Comparison of ENCODE assay signal across 18 cellular contexts in the genomic region with DNA sequence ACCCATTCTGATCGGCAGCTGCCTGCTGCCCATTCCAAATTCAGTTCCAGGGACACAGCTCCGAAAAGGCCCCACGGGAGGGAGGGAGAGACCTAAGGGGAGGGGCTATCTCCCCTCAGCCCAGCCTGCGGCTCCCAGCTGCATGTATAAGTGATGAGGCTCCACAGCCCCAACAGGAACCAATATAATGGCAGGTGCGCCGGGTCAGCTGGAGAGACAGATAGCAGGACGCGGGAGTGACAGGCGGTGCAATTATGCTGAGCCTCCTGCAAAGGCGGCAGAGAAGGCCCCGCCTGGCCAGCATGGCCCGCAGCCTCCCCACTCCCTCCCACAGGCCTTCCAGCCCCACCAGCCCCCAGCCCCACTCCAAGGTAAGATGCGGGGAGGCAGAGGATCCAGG. TPM values are rescaled to one million over a fixed set of nuclear protein-coding genes. Genes with fewer than 3 reads are reported as not detected.
DNase-seq lines count a peak whose midpoint lies in the region; ATAC-seq, FAIRE-seq and TF ChIP-seq lines count a peak whose summit lies in the region.
"Had no signal": no experiment of that assay in that cellular context is flagged by ENCODE, and none has a peak within 500 bp of the region (broad histone marks: within the 10 kb centered on the region; RNA-seq: fewer than 3 reads in every experiment).

No MANE protein-coding gene starts in this region.

- ATAC-seq in WTC11, result no peak
- ATAC-seq: A549, GM23338 had no signal

- peaks cover 21% of the 10 kb centered on the region for H3K27me3 Mint-ChIP-seq in glutamatergic neuron (ENCODE audit: unreplicated experiment)
- peaks cover 8% of the 10 kb centered on the region; the same call in 1 of the 2 replicates for H3K27me3 Mint-ChIP-seq in WTC11 (ENCODE audit: low read depth)

- intact Hi-C loops in kidney (cut with DNase I), result no loop called here

- H3K9ac ChIP-seq in kidney (ENCODE audit: low read length in 2 of 2), result no peak overlapping the region
- H3K9ac ChIP-seq: KMS-11 had no signal

- H3K4me1 Mint-ChIP-seq in glutamatergic neuron (ENCODE audit: low read depth, unreplicated experiment) (peaks cover 33% of the 10 kb centered on the region), WTC11 (peaks cover 34% of the 10 kb centered on the region)

- H3K27ac ChIP-seq in kidney (ENCODE audit: low read depth in 2 of 2, low read length in 2 of 2), result no peak overlapping the region
- H3K27ac ChIP-seq: KMS-11, SJCRH30 had no signal

- POLR2A ChIA-PET in WTC11 (lab: Charles Lee), result interaction anchor here (0.6 to 0.7 kb wide), 2 partner anchors 11 to 29 kb away, joined by 3 to 4 read pairs; no protein-coding TSS in a partner anchor

- H3K9me3 Mint-ChIP-seq in glutamatergic neuron (ENCODE audit: unreplicated experiment) (peaks cover 6% of the 10 kb centered on the region), WTC11 (no peaks in the 10 kb centered on the region)
- H3K9me3 Mint-ChIP-seq: GM23338 had no signal

- FAIRE-seq in kidney (lab: Jason Lieb, UNC), result no peak
- FAIRE-seq: A549, RCC 7860 had no signal

- no peaks in the 10 kb centered on the region for H3K4me1 ChIP-seq in kidney (ENCODE audit: control insufficient read depth in 1 of 2, insufficient read depth in 1 of 2, low read depth in 1 of 2, low read length in 2 of 2)

- H3K36me3 Mint-ChIP-seq in glutamatergic neuron (ENCODE audit: unreplicated experiment) (no peaks in the 10 kb centered on the region), WTC11 (no peaks in the 10 kb centered on the region)

- no peak overlapping the region for H3K27ac Mint-ChIP-seq in glutamatergic neuron (ENCODE audit: unreplicated experiment)
- H3K27ac Mint-ChIP-seq in WTC11, result no peak overlapping the region
- H3K27ac Mint-ChIP-seq: GM23338 had no signal

- TF ChIP-seq CTCF in glutamatergic neuron (IDR thresholded peaks at IDR 0.05; ENCODE audit: partially characterized antibody, unreplicated experiment) (no peak), WTC11 (IDR thresholded peaks at IDR 0.05) (no peak), kidney (IDR thresholded peaks at IDR 0.05; ENCODE audit: borderline replicate concordance, extremely low read depth, insufficient read depth) (no peak)

- no peak overlapping the region for H3K4me3 ChIP-seq in kidney (ENCODE audit: low read length in 2 of 2)
- H3K4me3 ChIP-seq: A549, GM23338, SJCRH30 had no signal

- H3K9me3 ChIP-seq in kidney (ENCODE audit: control insufficient read depth in 1 of 2, low read length in 2 of 2), result no peaks in the 10 kb centered on the region
- H3K9me3 ChIP-seq: A549, SJCRH30 had no signal

- H3K4me3 Mint-ChIP-seq in glutamatergic neuron (ENCODE audit: unreplicated experiment) (no peak overlapping the region), WTC11 (no peak overlapping the region)
- H3K4me3 Mint-ChIP-seq: GM23338 had no signal

- no peaks in the 10 kb centered on the region for H3K36me3 ChIP-seq in kidney (ENCODE audit: control insufficient read depth in 1 of 2, insufficient read depth in 2 of 2, low read length in 2 of 2)
- H3K36me3 ChIP-seq: SJCRH30 had no signal

- CTCF ChIA-PET in WTC11 (lab: Charles Lee), result interaction anchor here (0.9 to 2.9 kb wide), 5 partner anchors 11 to 56 kb away, joined by 3 to 18 read pairs (median 5); no protein-coding TSS in a partner anchor

- peak; percentile 38 to 74 for DNase-seq in NCI-H524 (lab: John Stamatoyannopoulos, UW)
- no peak for DNase-seq in NCI-H524 treated with DMSO at 0.1 percent for 48 hours (lab: John Stamatoyannopoulos, UW)
- DNase-seq in NCI-H146 (lab: John Stamatoyannopoulos, UW), result peak; percentile 91
- peak; percentile 73 for DNase-seq in NCI-H69 (lab: John Stamatoyannopoulos, UW)
- peak; percentile 50 for DNase-seq in glutamatergic neuron
- DNase-seq in AG08395 (ENCODE audit: low spot score), result no peak
- DNase-seq in WTC11 (ENCODE audit: low spot score), result no peak
- no peak for DNase-seq in kidney
- DNase-seq: Calu3, GF-D8, NCI-H1092 treated with DMSO at 0.1 percent for 48 hours, NCI-H446 treated with DMSO at 0.1 percent for 48 hours, SJCRH30, SW 1271 had no signal

TF ChIP-seq in WTC11, 78 proteins besides CTCF, POLR2A, EP300 and RAD21 (continues in another document):
- TF ChIP-seq ZNF671 (CRISPR knock-in tag; IDR thresholded peaks at IDR 0.05) (no peak), ZNF121 (CRISPR knock-in tag; IDR thresholded peaks at IDR 0.05) (no peak), GTF2I (CRISPR knock-in tag; conservative IDR thresholded peaks at IDR 0.05) (no peak), NFYB (CRISPR knock-in tag; conservative IDR thresholded peaks at IDR 0.05; ENCODE audit: low read depth) (no peak), FOXK1 (CRISPR knock-in tag; IDR thresholded peaks at IDR 0.05) (no peak), TEAD1 (CRISPR knock-in tag; IDR thresholded peaks at IDR 0.05) (no peak), NR2C2 (CRISPR knock-in tag; IDR thresholded peaks at IDR 0.05) (no peak), SP1 (CRISPR knock-in tag; conservative IDR thresholded peaks at IDR 0.05) (no peak), ZNF416 (CRISPR knock-in tag; IDR thresholded peaks at IDR 0.05) (no peak), ZNF396 (CRISPR knock-in tag; IDR thresholded peaks at IDR 0.05; ENCODE audit: borderline replicate concordance) (no peak)
- TF ChIP-seq, protein P1, sequence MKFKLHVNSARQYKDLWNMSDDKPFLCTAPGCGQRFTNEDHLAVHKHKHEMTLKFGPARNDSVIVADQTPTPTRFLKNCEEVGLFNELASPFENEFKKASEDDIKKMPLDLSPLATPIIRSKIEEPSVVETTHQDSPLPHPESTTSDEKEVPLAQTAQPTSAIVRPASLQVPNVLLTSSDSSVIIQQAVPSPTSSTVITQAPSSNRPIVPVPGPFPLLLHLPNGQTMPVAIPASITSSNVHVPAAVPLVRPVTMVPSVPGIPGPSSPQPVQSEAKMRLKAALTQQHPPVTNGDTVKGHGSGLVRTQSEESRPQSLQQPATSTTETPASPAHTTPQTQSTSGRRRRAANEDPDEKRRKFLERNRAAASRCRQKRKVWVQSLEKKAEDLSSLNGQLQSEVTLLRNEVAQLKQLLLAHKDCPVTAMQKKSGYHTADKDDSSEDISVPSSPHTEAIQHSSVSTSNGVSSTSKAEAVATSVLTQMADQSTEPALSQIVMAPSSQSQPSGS (CRISPR knock-in tag; IDR thresholded peaks at IDR 0.05; ENCODE audit: borderline replicate concordance, low read depth), result no peak
- TF ChIP-seq, protein P2, sequence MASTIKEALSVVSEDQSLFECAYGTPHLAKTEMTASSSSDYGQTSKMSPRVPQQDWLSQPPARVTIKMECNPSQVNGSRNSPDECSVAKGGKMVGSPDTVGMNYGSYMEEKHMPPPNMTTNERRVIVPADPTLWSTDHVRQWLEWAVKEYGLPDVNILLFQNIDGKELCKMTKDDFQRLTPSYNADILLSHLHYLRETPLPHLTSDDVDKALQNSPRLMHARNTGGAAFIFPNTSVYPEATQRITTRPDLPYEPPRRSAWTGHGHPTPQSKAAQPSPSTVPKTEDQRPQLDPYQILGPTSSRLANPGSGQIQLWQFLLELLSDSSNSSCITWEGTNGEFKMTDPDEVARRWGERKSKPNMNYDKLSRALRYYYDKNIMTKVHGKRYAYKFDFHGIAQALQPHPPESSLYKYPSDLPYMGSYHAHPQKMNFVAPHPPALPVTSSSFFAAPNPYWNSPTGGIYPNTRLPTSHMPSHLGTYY (CRISPR knock-in tag; IDR thresholded peaks at IDR 0.05), result no peak
- TF ChIP-seq, protein P3, sequence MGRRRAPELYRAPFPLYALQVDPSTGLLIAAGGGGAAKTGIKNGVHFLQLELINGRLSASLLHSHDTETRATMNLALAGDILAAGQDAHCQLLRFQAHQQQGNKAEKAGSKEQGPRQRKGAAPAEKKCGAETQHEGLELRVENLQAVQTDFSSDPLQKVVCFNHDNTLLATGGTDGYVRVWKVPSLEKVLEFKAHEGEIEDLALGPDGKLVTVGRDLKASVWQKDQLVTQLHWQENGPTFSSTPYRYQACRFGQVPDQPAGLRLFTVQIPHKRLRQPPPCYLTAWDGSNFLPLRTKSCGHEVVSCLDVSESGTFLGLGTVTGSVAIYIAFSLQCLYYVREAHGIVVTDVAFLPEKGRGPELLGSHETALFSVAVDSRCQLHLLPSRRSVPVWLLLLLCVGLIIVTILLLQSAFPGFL (CRISPR knock-in tag; IDR thresholded peaks at IDR 0.05; ENCODE audit: borderline replicate concordance), result no peak
- TF ChIP-seq, protein P4, sequence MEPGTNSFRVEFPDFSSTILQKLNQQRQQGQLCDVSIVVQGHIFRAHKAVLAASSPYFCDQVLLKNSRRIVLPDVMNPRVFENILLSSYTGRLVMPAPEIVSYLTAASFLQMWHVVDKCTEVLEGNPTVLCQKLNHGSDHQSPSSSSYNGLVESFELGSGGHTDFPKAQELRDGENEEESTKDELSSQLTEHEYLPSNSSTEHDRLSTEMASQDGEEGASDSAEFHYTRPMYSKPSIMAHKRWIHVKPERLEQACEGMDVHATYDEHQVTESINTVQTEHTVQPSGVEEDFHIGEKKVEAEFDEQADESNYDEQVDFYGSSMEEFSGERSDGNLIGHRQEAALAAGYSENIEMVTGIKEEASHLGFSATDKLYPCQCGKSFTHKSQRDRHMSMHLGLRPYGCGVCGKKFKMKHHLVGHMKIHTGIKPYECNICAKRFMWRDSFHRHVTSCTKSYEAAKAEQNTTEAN (CRISPR knock-in tag; IDR thresholded peaks at IDR 0.05), result no peak
- TF ChIP-seq, protein P5, sequence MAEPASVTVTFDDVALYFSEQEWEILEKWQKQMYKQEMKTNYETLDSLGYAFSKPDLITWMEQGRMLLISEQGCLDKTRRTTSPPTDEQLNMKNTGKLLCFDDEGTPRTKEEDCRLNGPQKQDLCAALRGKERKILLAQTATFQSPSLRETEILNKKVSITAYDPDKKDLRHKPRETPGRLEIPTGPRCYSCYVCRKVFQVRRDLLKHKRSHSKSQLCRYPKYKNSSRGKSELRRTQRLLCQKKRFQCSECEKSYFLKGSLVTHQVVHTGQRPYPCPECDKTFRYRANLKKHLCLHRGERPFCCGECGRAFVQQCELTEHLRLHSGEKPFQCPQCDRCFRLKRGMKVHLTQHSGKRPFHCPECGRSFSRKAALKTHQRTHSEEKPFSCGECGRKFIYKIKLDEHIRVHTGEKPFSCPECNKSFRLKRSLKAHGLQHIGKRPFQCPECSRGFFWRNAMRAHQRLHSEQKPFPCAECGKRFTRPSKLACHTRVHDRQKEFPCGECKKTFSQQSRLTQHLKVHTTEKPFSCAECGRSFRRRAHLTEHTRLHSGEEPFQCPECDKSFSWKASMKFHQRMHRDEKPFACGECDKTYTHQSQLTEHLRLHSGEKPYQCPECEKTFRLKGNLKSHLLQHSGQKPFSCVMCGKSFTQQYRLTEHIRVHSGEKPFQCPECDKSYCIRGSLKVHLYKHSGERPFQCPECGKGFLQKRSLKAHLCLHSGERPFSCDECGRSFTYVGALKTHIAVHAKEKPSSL (CRISPR knock-in tag; conservative IDR thresholded peaks at IDR 0.05), result no peak

RNA-seq across cellular contexts. Expression of a gene that starts 8.1 kb away (rescaled TPM):
- total RNA-seq in glutamatergic neuron (ENCODE audit: unreplicated experiment), result 14.6 TPM
- total RNA-seq in WTC11 (2021), result 13.4 to 16.8 TPM (median 15.6 TPM) in 3 replicates
- total RNA-seq in kidney, result 0.76 TPM
- polyA plus RNA-seq in kidney (ENCODE audit: insufficient read depth, low read depth, low replicate concordance), result 25.4 TPM

RNA-seq across cellular contexts. Expression of a gene that starts 28.6 kb away (rescaled TPM):
- 7.4 TPM for total RNA-seq in glutamatergic neuron (ENCODE audit: unreplicated experiment)
- 62.2 to 82.2 TPM (median 66.3 TPM) in 3 replicates for total RNA-seq in WTC11 (2021)
- 0.44 TPM for total RNA-seq in kidney
- not detected for polyA plus RNA-seq in kidney (ENCODE audit: insufficient read depth, low read depth, low replicate concordance)

Comparison
In these comparisons a context has a peak if more than half of its experiments do, and no peak if none do; other contexts are left out.
1. DNase-seq: peak in NCI-H524 (2 of 2), NCI-H146 (single experiment), NCI-H69 (single experiment) and glutamatergic neuron (single experiment); none in NCI-H524 treated with DMSO at 0.1 percent for 48 hours (single experiment), AG08395 (single experiment), WTC11 (single experiment) and kidney (single experiment).